28 cellular contexts compared by ENCODE assay signal in the genomic region with DNA sequence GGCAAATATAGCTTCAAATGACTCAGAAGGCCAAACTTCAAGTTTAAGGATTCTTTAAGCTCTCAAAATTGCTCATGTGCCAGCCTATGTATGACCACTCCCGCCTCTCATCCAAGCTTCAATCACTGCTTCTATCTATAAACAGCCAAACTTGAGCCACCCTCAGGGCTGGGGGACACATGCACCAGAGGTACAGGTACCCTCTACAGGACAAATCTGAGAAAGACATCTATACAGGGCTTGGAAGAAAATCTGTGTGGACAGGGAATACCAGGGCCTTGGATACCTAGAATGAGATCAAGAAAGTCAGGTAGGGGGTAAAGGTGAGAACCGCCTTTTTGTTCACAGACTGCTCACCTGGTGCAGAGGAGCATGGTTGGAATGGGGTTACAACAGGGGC.
"Had no signal": no experiment of that assay in that cellular context is flagged by ENCODE, and none has a peak within 500 bp of the region (broad histone marks: within the 10 kb centered on the region; RNA-seq: fewer than 3 reads in every experiment).

No MANE protein-coding gene starts in this region.

- H3K27ac Mint-ChIP-seq: activated naive CD4-positive, alpha-beta T cell treated with anti-CD3 and anti-CD28 coated beads for 36 hours; activated naive CD8-positive, alpha-beta T cell treated with anti-CD3 and anti-CD28 coated beads for 36 hours; activated T-cell treated with anti-CD3 and anti-CD28 coated beads, Interleukin-2, amount 50 U/mL, for 72 hours; brain; natural killer cell had no signal

- H3K27me3 ChIP-seq: adrenal gland, ascending aorta, cardiac muscle cell, dorsolateral prefrontal cortex, heart left ventricle, left lung, spleen, suprapubic skin, tibial artery had no signal

- H3K36me3 Mint-ChIP-seq: activated naive CD8-positive, alpha-beta T cell treated with anti-CD3 and anti-CD28 coated beads for 36 hours; brain had no signal

- H3K4me3 ChIP-seq: adrenal gland, ascending aorta, cardiac muscle cell, coronary artery, dorsolateral prefrontal cortex, heart left ventricle, left lung, lower lobe of right lung, spleen, suprapubic skin, tibial artery had no signal

- H3K36me3 ChIP-seq: adrenal gland, ascending aorta, cardiac muscle cell, heart left ventricle, left lung, lower lobe of right lung, spleen, suprapubic skin, tibial artery had no signal

- H3K9me3 ChIP-seq: adrenal gland, left lung, lower lobe of right lung, suprapubic skin, tibial artery had no signal

- H3K27me3 Mint-ChIP-seq: activated naive CD8-positive, alpha-beta T cell treated with anti-CD3 and anti-CD28 coated beads for 36 hours; brain had no signal

- DNase-seq: activated CD4-positive, alpha-beta T cell treated with anti-CD3 and anti-CD28 coated beads for 4 hours; activated CD4-positive, alpha-beta T cell treated with anti-CD3 and anti-CD28 coated beads, Interleukin-2, amount 50 U/mL, for 4 hours; activated CD4-positive, CD25-positive, alpha-beta regulatory T cell; activated effector memory CD4-positive, alpha-beta T cell treated with anti-CD3 and anti-CD28 coated beads, Interleukin-2, amount 50 U/mL, for 16 hours; activated naive CD4-positive, alpha-beta T cell treated with anti-CD3 and anti-CD28 coated beads for 36 hours; activated naive CD8-positive, alpha-beta T cell treated with anti-CD3 and anti-CD28 coated beads for 36 hours; activated T-cell treated with anti-CD3 and anti-CD28 coated beads for 4 hours; activated T-cell treated with anti-CD3 and anti-CD28 coated beads, Interleukin-2, amount 50 U/mL, for 72 hours; adrenal gland; cerebellar nuclear complex; dorsolateral prefrontal cortex; effector memory CD4-positive, alpha-beta T cell; foreskin fibroblast; heart left ventricle; left lung; lower lobe of right lung; mesenchymal stem cell; natural killer cell; right cardiac atrium; spleen; stimulated activated naive CD4-positive, alpha-beta T cell; T-helper 2 cell; tibial artery had no signal

- H3K4me1 Mint-ChIP-seq: activated naive CD8-positive, alpha-beta T cell treated with anti-CD3 and anti-CD28 coated beads for 36 hours; natural killer cell had no signal

- ATAC-seq: activated T-cell treated with anti-CD3 and anti-CD28 coated beads, Interleukin-2, amount 50 U/mL, for 72 hours; heart left ventricle; left lung; natural killer cell; right cardiac atrium had no signal

- H3K27ac ChIP-seq: adrenal gland, ascending aorta, cardiac muscle cell, coronary artery, dorsolateral prefrontal cortex, heart left ventricle, left lung, lower lobe of right lung, spleen, suprapubic skin, tibial artery had no signal

- H3K4me3 Mint-ChIP-seq: activated naive CD4-positive, alpha-beta T cell treated with anti-CD3 and anti-CD28 coated beads for 36 hours; activated naive CD8-positive, alpha-beta T cell treated with anti-CD3 and anti-CD28 coated beads for 36 hours; activated T-cell treated with anti-CD3 and anti-CD28 coated beads, Interleukin-2, amount 50 U/mL, for 72 hours; brain; natural killer cell had no signal

- H3K4me1 ChIP-seq: adrenal gland, ascending aorta, heart left ventricle, left lung, lower lobe of right lung, spleen, suprapubic skin, tibial artery had no signal
